In genomic region chr12:45192041-45192695, GRCh38 we compare ENCODE assay signal across 11 cellular contexts. TPM values are rescaled to one million over a fixed set of nuclear protein-coding genes. Genes with fewer than 3 reads are reported as not detected.
DNase-seq lines count a peak whose midpoint lies in the region; ATAC-seq and TF ChIP-seq lines count a peak whose summit lies in the region.
"Had no signal": no experiment of that assay in that cellular context is flagged by ENCODE, and none has a peak within 500 bp of the region (broad histone marks: within the 10 kb centered on the region; RNA-seq: fewer than 3 reads in every experiment).

No MANE protein-coding gene starts in this region.

- no peak for TF ChIP-seq CTCF in heart right ventricle (IDR thresholded peaks at IDR 0.05)

- H3K4me1 ChIP-seq in heart right ventricle = peaks cover 0 to 23% (median 15%) of the 10 kb centered on the region in 9 donors

- peak overlapping the region in 4 of 10 donors; percentile 23 to 48 (median 43) for H3K27ac ChIP-seq in heart right ventricle

- intact Hi-C loops in heart right ventricle (cut with DNase I) (no loop called here), Right ventricle myocardium superior (cut with DNase I) (no loop called here)

- no peaks in the 10 kb centered on the region for H3K27me3 ChIP-seq in heart right ventricle

- DNase-seq in heart right ventricle = no peak
- DNase-seq in Right ventricle myocardium superior = no peak
- DNase-seq in SKM-1 treated with dmso at 0.1 percent for 144 hours (lab: John Stamatoyannopoulos, UW; ENCODE audit: unreplicated experiment) = peak; percentile 30
- DNase-seq in foreskin melanocyte = peak; percentile 8
- DNase-seq in GM19240 (ENCODE audit: insufficient read length, low spot score) = no peak
- DNase-seq in activated CD4-positive, CD25-positive, alpha-beta regulatory T cell (lab: John Stamatoyannopoulos, UW) = no peak
- DNase-seq: activated naive CD4-positive, alpha-beta T cell; H7; NCI-H524 treated with DMSO at 0.1 percent for 48 hours had no signal

- H3K4me3 ChIP-seq in heart right ventricle = no peak overlapping the region

- H3K36me3 ChIP-seq in heart right ventricle = no peaks in the 10 kb centered on the region

- WGBS in heart right ventricle, 2 donors = 72 to 74% methylated on average over 4 of the region's 4 CpGs

- H3K9me3 ChIP-seq in heart right ventricle = no peaks in the 10 kb centered on the region

- ATAC-seq in heart right ventricle (peak in 5 of 8 donors; percentile 35 to 81 (median 52)), Right ventricle myocardium superior (ENCODE audit: poor library complexity) (no peak), HG03139 (IDR thresholded peaks at IDR 0.05; ENCODE audit: unreplicated experiment) (no peak), GM21723 (IDR thresholded peaks at IDR 0.05; ENCODE audit: unreplicated experiment) (no peak)

RNA-seq across cellular contexts. Expression of gene ANO6, which starts 23.7 kb away (rescaled TPM):
- total RNA-seq in heart right ventricle (10 to 100 TPM; 35.8 to 52.2 (median 41.9) TPM), Right ventricle myocardium superior (46.6 TPM)
- 10 to 100 TPM in 1 of 2 donors, 1 to 10 TPM in 1; 8.9 to 12.7 TPM for polyA plus RNA-seq in heart right ventricle

Comparison
In these comparisons a context has a peak if more than half of its experiments do, and no peak if none do; other contexts are left out.
1. ATAC-seq: peak in heart right ventricle (5 of 8); none in Right ventricle myocardium superior (single experiment), HG03139 (single experiment) and GM21723 (single experiment).
2. DNase-seq: peak in SKM-1 treated with dmso at 0.1 percent for 144 hours (single experiment) and foreskin melanocyte (single experiment); none in heart right ventricle (0 of 2), Right ventricle myocardium superior (single experiment), GM19240 (single experiment) and activated CD4-positive, CD25-positive, alpha-beta regulatory T cell (0 of 4).